8 cellular contexts compared by ENCODE assay signal in genomic region chr17:79992657-79993389, GRCh38. TPM values are rescaled to one million over a fixed set of nuclear protein-coding genes. Genes with fewer than 3 reads are reported as not detected.
DNase-seq lines count a peak whose midpoint lies in the region; ATAC-seq, FAIRE-seq and TF ChIP-seq lines count a peak whose summit lies in the region.

No MANE protein-coding gene starts in this region.

- H4K8ac ChIP-seq in H1 (ENCODE audit: extremely low read depth, insufficient read depth, low read length) (peak overlapping the region; percentile 90), neuronal stem cell (ENCODE audit: low read depth, low read length) (no peak overlapping the region)

- no peak for FAIRE-seq in H1 (lab: Jason Lieb, UNC)

- CTCF ChIA-PET in H1 (lab: Charles Lee; ENCODE audit: partially characterized antibody) = interaction anchor here (0.5 to 4.6 kb wide), 19 partner anchors 13 to 249 kb away, joined by 3 to 53 read pairs (median 4); no protein-coding TSS in a partner anchor
- CTCF ChIA-PET in SK-N-SH (lab: Yijun Ruan, JAX) = interaction anchor here (0.8 to 13.1 kb wide), 15 partner anchors 12 to 284 kb away, joined by 3 to 209 read pairs (median 5); partner anchors contain the start of gene CBX4

- peak overlapping the region; percentile 6 for H4K5ac ChIP-seq in H1 (ENCODE audit: insufficient read length, low read depth, low read length)

- H3K9me3 ChIP-seq in H1 (ENCODE audit: insufficient read depth in 2 of 2, low read depth in 1 of 2, low read length in 1 of 2) (no peaks in the 10 kb centered on the region), neuronal stem cell (replicated peaks in 1 of 2; ENCODE audit: control insufficient read depth in 2 of 2, insufficient read depth in 1 of 2, low read depth in 1 of 2, low read length in 2 of 2) (peaks cover 0 to 3% of the 10 kb centered on the region in 2 donors), SK-N-SH (no peaks in the 10 kb centered on the region)

- TF ChIP-seq CTCF in H1 (IDR thresholded peaks at IDR 0.05; ENCODE audit: control extremely low read depth in 1 of 3, insufficient read depth in 1 of 3, low read depth in 1 of 3, low read length in 3 of 3) = no peak
- no peak for TF ChIP-seq CTCF in SK-N-SH (IDR thresholded peaks at IDR 0.05)

- peak overlapping the region in 1 of 4 experiments; percentile 55; a peak in 1 of 8 replicates for H3K4me3 ChIP-seq in H1 (ENCODE audit: extremely low read depth in 1 of 4, insufficient read depth in 2 of 4, low read depth in 3 of 4, low read length in 4 of 4)
- H3K4me3 ChIP-seq in neuronal stem cell (ENCODE audit: low read length in 2 of 2) = peak overlapping the region in 1 of 2 donors; percentile 18
- H3K4me3 ChIP-seq in SK-N-SH (ENCODE audit: low read depth in 2 of 2, low read length in 1 of 2) = no peak overlapping the region

- peak overlapping the region; percentile 93; the same call in 1 of the 2 replicates for H2BK20ac ChIP-seq in H1 (ENCODE audit: low read length)

- H3K27me3 ChIP-seq in H1 (replicated peaks in 1 of 4; ENCODE audit: control insufficient read depth in 3 of 4, extremely low read depth in 1 of 4, insufficient read depth in 3 of 4, low read length in 3 of 4) (peaks cover 0 to 2% (median 0%) of the 10 kb centered on the region in 4 experiments; a peak in 2 of 7 replicates), neuronal stem cell (ENCODE audit: control insufficient read depth in 3 of 3, insufficient read depth in 3 of 3, low read depth in 1 of 3, low read length in 3 of 3) (no peaks in the 10 kb centered on the region), SK-N-SH (ENCODE audit: insufficient read depth) (no peaks in the 10 kb centered on the region)

- H3K4me2 ChIP-seq in H1 (ENCODE audit: insufficient read depth in 1 of 2, low read depth in 2 of 2, low read length in 2 of 2) (peak overlapping the region; percentile 54 to 67; a peak in 3 of 4 replicates), neuronal stem cell (ENCODE audit: insufficient read depth, low read length, poor library complexity, severe bottlenecking) (no peak overlapping the region), SK-N-SH (no peak overlapping the region)

- H2AFZ ChIP-seq in H1 (ENCODE audit: low read length) (no peak overlapping the region), neuronal stem cell (ENCODE audit: low read length) (no peak overlapping the region), SK-N-SH (ENCODE audit: low read depth) (no peak overlapping the region)

- no peak overlapping the region for H3K56ac ChIP-seq in H1 (replicated peaks; ENCODE audit: insufficient read length, low read depth, low read length)

- DNase-seq in ELF-1 (ENCODE audit: low read depth, low spot score) (peak; percentile 46), NCI-H69 (lab: John Stamatoyannopoulos, UW) (peak; percentile 76), H1 (ENCODE audit: low read depth in 1 of 2, low spot score in 2 of 2) (no peak), neuronal stem cell (ENCODE audit: low spot score) (no peak), SK-N-SH (no peak)
- DNase-seq in stimulated activated CD4-positive, alpha-beta T cell treated with anti-CD3 and anti-CD28 coated beads, Interleukin-4, amount 100 ng/mL, for 4 hours = no peak
- DNase-seq in central memory CD4-positive, alpha-beta T cell = no peak

- TF ChIP-seq POLR2A in H1 (IDR thresholded peaks at IDR 0.05; ENCODE audit: control extremely low read depth in 1 of 2, low read depth in 2 of 2, low read length in 2 of 2) = no peak

- WGBS in H1 (ENCODE audit: extremely low coverage in 1 of 2, insufficient coverage in 1 of 2, insufficient read length in 1 of 2, insufficient replicate concordance in 2 of 2, low coverage in 1 of 2, low lambda C conversion rate in 2 of 2, missing lambda C conversion rate in 1 of 2), 2 experiments = 81% methylated on average over 9 of the region's 9 CpGs; no CpG with 5 or more reads in 1 of the 2 experiments
- WGBS in neuronal stem cell (ENCODE audit: extremely low coverage in 2 of 2, insufficient read length in 2 of 2, insufficient replicate concordance in 1 of 2), 2 donors = no CpG with 5 or more reads among the region's 9 CpGs
- WGBS in SK-N-SH (ENCODE audit: low lambda C conversion rate) = 89% methylated on average over 9 of the region's 9 CpGs

- H3K18ac ChIP-seq in H1 (ENCODE audit: extremely low read depth, low read length) (peak overlapping the region; percentile 73), neuronal stem cell (ENCODE audit: low read length) (no peak overlapping the region)

- H3K4me1 ChIP-seq in H1 (replicated peaks in 1 of 4; ENCODE audit: control insufficient read depth in 3 of 4, insufficient read depth in 4 of 4, low read length in 3 of 4) (peaks cover 15 to 37% (median 28%) of the 10 kb centered on the region in 4 experiments), neuronal stem cell (ENCODE audit: control insufficient read depth in 2 of 2, insufficient read depth in 1 of 2, low read depth in 1 of 2, low read length in 2 of 2) (peaks cover 9 to 25% of the 10 kb centered on the region in 2 donors), SK-N-SH (ENCODE audit: control insufficient read depth in 1 of 2, insufficient read depth in 2 of 2, low read depth in 1 of 2, low read length in 1 of 2) (peaks cover 7 to 26% of the 10 kb centered on the region in 2 experiments; a peak in 3 of 4 replicates)

- H3K79me1 ChIP-seq in H1 (ENCODE audit: low read depth, low read length) (peaks cover 11% of the 10 kb centered on the region), neuronal stem cell (ENCODE audit: low read depth, low read length) (peaks cover 8% of the 10 kb centered on the region)

- H3K4ac ChIP-seq in H1 (replicated peaks; ENCODE audit: insufficient read length, low read depth, low read length) (no peak overlapping the region), neuronal stem cell (ENCODE audit: low read length) (no peak overlapping the region)

- H2AK5ac ChIP-seq in H1 (ENCODE audit: low read depth, low read length) (peak overlapping the region; percentile 99), neuronal stem cell (ENCODE audit: low read depth, low read length) (peak overlapping the region; percentile 89)

- TF ChIP-seq EP300 in H1 (IDR thresholded peaks at IDR 0.05; ENCODE audit: borderline replicate concordance in 1 of 2, low read depth in 2 of 2, low read length in 2 of 2) = no peak
- TF ChIP-seq EP300 in SK-N-SH (IDR thresholded peaks at IDR 0.05; ENCODE audit: borderline replicate concordance in 1 of 2, low read depth in 1 of 2, low read length in 1 of 2) = no peak

- no peaks in the 10 kb centered on the region for H3K23me2 ChIP-seq in H1 (ENCODE audit: low read depth, low read length)

- H3F3A ChIP-seq in SK-N-SH (replicated peaks; ENCODE audit: insufficient read depth) = peaks cover 8% of the 10 kb centered on the region

- peaks cover 0 to 2% (median 0%) of the 10 kb centered on the region in 4 experiments; a peak in 1 of 8 replicates for H3K36me3 ChIP-seq in H1 (ENCODE audit: control insufficient read depth in 2 of 4, insufficient read depth in 4 of 4, low read length in 3 of 4)
- H3K36me3 ChIP-seq in neuronal stem cell (replicated peaks in 1 of 2; ENCODE audit: control insufficient read depth in 2 of 2, insufficient read depth in 2 of 2, low read length in 2 of 2) = peaks cover 2 to 39% of the 10 kb centered on the region in 2 donors
- no peaks in the 10 kb centered on the region for H3K36me3 ChIP-seq in SK-N-SH (replicated peaks in 1 of 2; ENCODE audit: control insufficient read depth in 1 of 2, insufficient read depth in 2 of 2, low read length in 1 of 2)

- H4K20me1 ChIP-seq in H1 (replicated peaks in 1 of 2; ENCODE audit: control insufficient read depth in 1 of 2, insufficient read depth in 2 of 2, low read length in 2 of 2) (peaks cover 10 to 16% of the 10 kb centered on the region in 2 experiments), SK-N-SH (ENCODE audit: insufficient read depth) (peaks cover 11% of the 10 kb centered on the region)

- no peak for TF ChIP-seq RAD21 in H1 (IDR thresholded peaks at IDR 0.05 in 1 of 2, conservative IDR thresholded peaks at IDR 0.05 in 1 of 2; ENCODE audit: low read depth in 2 of 2, low read length in 2 of 2)
- no peak for TF ChIP-seq RAD21 in SK-N-SH (IDR thresholded peaks at IDR 0.05; ENCODE audit: low read length)

- peak overlapping the region; percentile 46 for H4K91ac ChIP-seq in H1 (replicated peaks; ENCODE audit: insufficient read length, low read length)
- H4K91ac ChIP-seq in neuronal stem cell (ENCODE audit: low read depth, low read length, poor library complexity) = no peak overlapping the region

- H2BK5ac ChIP-seq in H1 (ENCODE audit: low read depth, low read length) = peak overlapping the region; percentile 27
- no peak overlapping the region for H2BK5ac ChIP-seq in neuronal stem cell (ENCODE audit: low read length)

- POLR2A ChIA-PET in H1 (lab: Charles Lee; ENCODE audit: partially characterized antibody) = interaction anchor here (0.6 to 3.7 kb wide), 21 partner anchors 9 to 207 kb away, joined by 3 to 20 read pairs (median 4); partner anchors contain the start of genes CBX4 and CBX8
- POLR2A ChIA-PET in SK-N-SH (lab: Yijun Ruan, JAX) = no interaction called here

- H3K23ac ChIP-seq in H1 (ENCODE audit: insufficient read length) (no peak overlapping the region), neuronal stem cell (ENCODE audit: low read depth, low read length, poor library complexity) (no peak overlapping the region)

- H2BK120ac ChIP-seq in H1 (replicated peaks; ENCODE audit: low read depth, low read length) (no peak overlapping the region), neuronal stem cell (ENCODE audit: low read depth, low read length) (no peak overlapping the region)

- peak overlapping the region; percentile 99 for H2BK12ac ChIP-seq in H1 (ENCODE audit: low read depth, low read length)
- no peak overlapping the region for H2BK12ac ChIP-seq in neuronal stem cell (ENCODE audit: low read length)

- H3K9ac ChIP-seq in H1 (replicated peaks in 1 of 4; ENCODE audit: extremely low read depth in 1 of 4, low read depth in 3 of 4, low read length in 3 of 4) = peak overlapping the region in 1 of 4 experiments; percentile 12; a peak in 1 of 7 replicates
- peak overlapping the region; percentile 78 for H3K9ac ChIP-seq in neuronal stem cell (ENCODE audit: low read depth, low read length, poor library complexity)
- no peak overlapping the region for H3K9ac ChIP-seq in SK-N-SH

- H3K27ac ChIP-seq in H1 (ENCODE audit: low read depth, low read length) (no peak overlapping the region), neuronal stem cell (replicated peaks; ENCODE audit: low read length) (no peak overlapping the region), SK-N-SH (ENCODE audit: low read depth in 2 of 2, low read length in 1 of 2) (no peak overlapping the region)

- H3K9me2 ChIP-seq in SK-N-SH = no peaks in the 10 kb centered on the region

- 0 out of 2 replicates have a peak overlapping the region, but pooled peaks have one; percentile 72 for H2BK15ac ChIP-seq in H1 (ENCODE audit: low read length)
- no peak overlapping the region for H2BK15ac ChIP-seq in neuronal stem cell (ENCODE audit: low read length)

- H3K79me2 ChIP-seq in H1 (ENCODE audit: control insufficient read depth in 1 of 2, insufficient read depth in 2 of 2, low read length in 2 of 2) (peaks cover 0 to 23% of the 10 kb centered on the region in 2 experiments; a peak in 1 of 4 replicates), SK-N-SH (ENCODE audit: insufficient read depth) (peaks cover 5% of the 10 kb centered on the region; the same call in 1 of the 2 replicates)

- no peak for ATAC-seq in HG02798 (IDR thresholded peaks at IDR 0.05; ENCODE audit: poor library complexity, unreplicated experiment)

- H3K14ac ChIP-seq in H1 (ENCODE audit: insufficient read length) (no peak overlapping the region), neuronal stem cell (ENCODE audit: low read length) (peak overlapping the region; percentile 14)

RNA-seq across cellular contexts. Expression of gene TBC1D16, which starts 42.8 kb away (rescaled TPM):
- 109 and 111 TPM in 2 replicates for total RNA-seq in H1 (2021; fragmentation: NEBNext Ultra II Directional; extraction: Animal tissue kit (Norgen Biotek cat#: 25700))
- 21.1 and 29.7 TPM in 2 replicates for polyA plus RNA-seq in H1 (2011; rRNA removed)
- 28.8 TPM for polyA plus RNA-seq in H1 (2011; cell fraction: cytosol; rRNA removed)
- 47.7 TPM for polyA plus RNA-seq in H1 (2011; cell fraction: nucleus; rRNA removed)
- polyA plus RNA-seq in H1 (2012, experiment 1 of 2) = 46.6 to 63.2 TPM (median 51.9 TPM) in 4 replicates
- polyA plus RNA-seq in H1 (2012, experiment 2 of 2) = 41.5 TPM
- 32.7 TPM for polyA plus RNA-seq in H1 (2013, experiment 1 of 2)
- 34.5 TPM for polyA plus RNA-seq in H1 (2013, experiment 2 of 2)
- polyA minus RNA-seq in H1 (2011; rRNA and poly(A)+ RNA removed) = 64.0 and 65.1 TPM in 2 replicates
- 50.4 TPM for polyA minus RNA-seq in H1 (2011; cell fraction: cytosol; rRNA and poly(A)+ RNA removed)
- 44.3 TPM for polyA minus RNA-seq in H1 (2011; cell fraction: nucleus; rRNA and poly(A)+ RNA removed)
- 23.3 TPM for polyA plus RNA-seq in neuronal stem cell (2013, experiment 1 of 2)
- 22.9 TPM for polyA plus RNA-seq in neuronal stem cell (2013, experiment 2 of 2)
- polyA plus RNA-seq in SK-N-SH (2012; rRNA removed) = 14.5 and 15.3 TPM in 2 replicates
- polyA plus RNA-seq in SK-N-SH (2012; cell fraction: cytosol; rRNA removed) = 7.9 and 13.0 TPM in 2 replicates
- polyA plus RNA-seq in SK-N-SH (2012; cell fraction: nucleus; rRNA removed) = 22.6 and 24.9 TPM in 2 replicates

RNA-seq across cellular contexts. Expression of gene CCDC40, which starts 43.6 kb away (rescaled TPM):
- total RNA-seq in H1 (2021; fragmentation: NEBNext Ultra II Directional; extraction: Animal tissue kit (Norgen Biotek cat#: 25700)) = 11.5 and 11.6 TPM in 2 replicates
- 4.1 and 4.8 TPM in 2 replicates for polyA plus RNA-seq in H1 (2011; rRNA removed)
- 6.4 TPM for polyA plus RNA-seq in H1 (2011; cell fraction: cytosol; rRNA removed)
- polyA plus RNA-seq in H1 (2011; cell fraction: nucleus; rRNA removed) = 11.8 TPM
- polyA plus RNA-seq in H1 (2012, experiment 1 of 2) = 8.1 to 15.2 TPM (median 9.5 TPM) in 4 replicates
- 3.3 TPM for polyA plus RNA-seq in H1 (2012, experiment 2 of 2)
- 3.0 TPM for polyA plus RNA-seq in H1 (2013, experiment 1 of 2)
- polyA plus RNA-seq in H1 (2013, experiment 2 of 2) = 2.9 TPM
- polyA minus RNA-seq in H1 (2011; rRNA and poly(A)+ RNA removed) = 3.7 and 4.0 TPM in 2 replicates
- 8.0 TPM for polyA minus RNA-seq in H1 (2011; cell fraction: cytosol; rRNA and poly(A)+ RNA removed)
- polyA minus RNA-seq in H1 (2011; cell fraction: nucleus; rRNA and poly(A)+ RNA removed) = 3.8 TPM
- polyA plus RNA-seq in neuronal stem cell (2013, experiment 1 of 2) = 5.8 TPM
- polyA plus RNA-seq in neuronal stem cell (2013, experiment 2 of 2) = 6.3 TPM
- polyA plus RNA-seq in SK-N-SH (2012; rRNA removed) = 17.3 and 21.6 TPM in 2 replicates
- 8.0 and 8.3 TPM in 2 replicates for polyA plus RNA-seq in SK-N-SH (2012; cell fraction: cytosol; rRNA removed)
- polyA plus RNA-seq in SK-N-SH (2012; cell fraction: nucleus; rRNA removed) = 87.6 and 92.0 TPM in 2 replicates

Comparison
In these comparisons a context has a peak if more than half of its experiments do, and no peak if none do; other contexts are left out.
1. DNase-seq: peak in ELF-1 (single experiment) and NCI-H69 (single experiment); none in H1 (0 of 2), neuronal stem cell (single experiment), stimulated activated CD4-positive, alpha-beta T cell treated with anti-CD3 and anti-CD28 coated beads, Interleukin-4, amount 100 ng/mL, for 4 hours (0 of 2), central memory CD4-positive, alpha-beta T cell (single experiment) and SK-N-SH (single experiment).
2. H3K4me2 ChIP-seq: peak in H1 (2 of 2); none in neuronal stem cell (single experiment) and SK-N-SH (single experiment).